ENCODE assay signal across 14 cellular contexts in genomic region chr6:106976270-106976669, GRCh38. TPM values are rescaled to one million over a fixed set of nuclear protein-coding genes. Genes with fewer than 3 reads are reported as not detected.
DNase-seq lines count a peak whose midpoint lies in the region; ATAC-seq and TF ChIP-seq lines count a peak whose summit lies in the region.
"Had no signal": no experiment of that assay in that cellular context is flagged by ENCODE, and none has a peak within 500 bp of the region (broad histone marks: within the 10 kb centered on the region; RNA-seq: fewer than 3 reads in every experiment).

No MANE protein-coding gene starts in this region.

- ATAC-seq in GM23338 (no peak), sciatic nerve (no peak)

- POLR2A ChIA-PET in PC-9 (lab: Charles Lee; ENCODE audit: unreplicated experiment) = interaction anchor here (0.5 to 0.8 kb wide), 2 partner anchors 454 to 491 kb away, joined by 3 to 5 read pairs; no protein-coding TSS in a partner anchor

- H3K9me2 ChIP-seq in GM23338 (ENCODE audit: insufficient read depth) (no peaks in the 10 kb centered on the region), PC-9 (ENCODE audit: insufficient read depth) (no peaks in the 10 kb centered on the region)

- H3K79me2 ChIP-seq in GM23338 (replicated peaks; ENCODE audit: insufficient read depth) (peaks cover 58% of the 10 kb centered on the region), PC-9 (ENCODE audit: low read depth) (peaks cover 20% of the 10 kb centered on the region; the same call in 1 of the 2 replicates)

- H3K36me3 ChIP-seq in GM23338 (ENCODE audit: insufficient read depth) (peaks cover 18% of the 10 kb centered on the region), PC-9 (ENCODE audit: low read depth) (no peaks in the 10 kb centered on the region; the same call in 1 of the 2 replicates)
- H3K36me3 ChIP-seq: thoracic aorta had no signal

- peaks cover 43% of the 10 kb centered on the region for H3K27me3 Mint-ChIP-seq in GM23338 (ENCODE audit: insufficient read depth, low read depth, poor library complexity)
- H3K27me3 Mint-ChIP-seq in glutamatergic neuron (ENCODE audit: unreplicated experiment) = peaks cover 8% of the 10 kb centered on the region
- no peaks in the 10 kb centered on the region for H3K27me3 Mint-ChIP-seq in progenitor cell of endocrine pancreas
- H3K27me3 Mint-ChIP-seq in chondrocyte (ENCODE audit: low read depth) = peaks cover 60% of the 10 kb centered on the region

- intact Hi-C loops in PC-9 (cut with micrococcal nuclease; ENCODE audit: unreplicated experiment) = loop anchor here (5.0 kb wide), 1 partner anchor 614 kb away; the partner anchor contains the start of gene CRYBG1
- intact Hi-C loops in sciatic nerve (cut with DNase I) = no loop called here

- TF ChIP-seq CTCF in GM23338 (conservative IDR thresholded peaks at IDR 0.05; ENCODE audit: low read depth in 2 of 2) (no peak), PC-9 (conservative IDR thresholded peaks at IDR 0.05) (no peak), glutamatergic neuron (IDR thresholded peaks at IDR 0.05; ENCODE audit: partially characterized antibody, unreplicated experiment) (no peak), progenitor cell of endocrine pancreas (IDR thresholded peaks at IDR 0.05; ENCODE audit: unreplicated experiment) (no peak), chondrocyte (IDR thresholded peaks at IDR 0.05) (no peak)

- H3K27ac Mint-ChIP-seq in GM23338 (peak overlapping the region; percentile 97), glutamatergic neuron (ENCODE audit: unreplicated experiment) (peak overlapping the region; percentile 97), progenitor cell of endocrine pancreas (peak overlapping the region; percentile 97), chondrocyte (ENCODE audit: unreplicated experiment) (no peak overlapping the region)

- peaks cover 31% of the 10 kb centered on the region for H3K4me1 Mint-ChIP-seq in GM23338
- peaks cover 4% of the 10 kb centered on the region for H3K4me1 Mint-ChIP-seq in glutamatergic neuron (ENCODE audit: low read depth, unreplicated experiment)
- peaks cover 27% of the 10 kb centered on the region for H3K4me1 Mint-ChIP-seq in progenitor cell of endocrine pancreas (ENCODE audit: low read depth)
- peaks cover 9% of the 10 kb centered on the region for H3K4me1 Mint-ChIP-seq in chondrocyte (ENCODE audit: low read depth)

- H3K27ac ChIP-seq in GM23338 (ENCODE audit: low read depth) = peak overlapping the region; percentile 96
- peak overlapping the region; percentile 71 for H3K27ac ChIP-seq in PC-9
- H3K27ac ChIP-seq: KMS-11, SK-N-MC, thoracic aorta had no signal

- H3K4me1 ChIP-seq in GM23338 (ENCODE audit: insufficient read depth) = peaks cover 30% of the 10 kb centered on the region
- H3K4me1 ChIP-seq in PC-9 (replicated peaks; ENCODE audit: insufficient read depth) = peaks cover 14% of the 10 kb centered on the region

- H3K36me3 Mint-ChIP-seq in GM23338 (ENCODE audit: low read depth) = peaks cover 33% of the 10 kb centered on the region
- H3K36me3 Mint-ChIP-seq in glutamatergic neuron (ENCODE audit: unreplicated experiment) = peaks cover 9% of the 10 kb centered on the region
- peaks cover 22% of the 10 kb centered on the region for H3K36me3 Mint-ChIP-seq in progenitor cell of endocrine pancreas (ENCODE audit: insufficient read depth)
- no peaks in the 10 kb centered on the region for H3K36me3 Mint-ChIP-seq in chondrocyte (ENCODE audit: low read depth)

- H4K20me1 ChIP-seq in GM23338 (replicated peaks; ENCODE audit: insufficient read depth) (peaks cover 22% of the 10 kb centered on the region), PC-9 (ENCODE audit: insufficient read depth) (no peaks in the 10 kb centered on the region)

- CTCF ChIA-PET in PC-9 (lab: Charles Lee) = no interaction called here

- H3K4me3 Mint-ChIP-seq in GM23338 (peak overlapping the region; percentile 85), glutamatergic neuron (ENCODE audit: unreplicated experiment) (peak overlapping the region; percentile 89), progenitor cell of endocrine pancreas (ENCODE audit: low read depth) (peak overlapping the region; percentile 73), chondrocyte (ENCODE audit: unreplicated experiment) (no peak overlapping the region)

- H3F3A ChIP-seq in GM23338 (replicated peaks; ENCODE audit: low read depth) (peaks cover 27% of the 10 kb centered on the region), PC-9 (ENCODE audit: insufficient read depth, low read depth) (peaks cover 7% of the 10 kb centered on the region; the same call in 1 of the 2 replicates)

- H3K9me3 Mint-ChIP-seq in GM23338 (peaks cover 15% of the 10 kb centered on the region; the same call in 2 of the 3 replicates), glutamatergic neuron (ENCODE audit: unreplicated experiment) (peaks cover 19% of the 10 kb centered on the region), progenitor cell of endocrine pancreas (ENCODE audit: low read depth) (no peaks in the 10 kb centered on the region), chondrocyte (ENCODE audit: low read depth) (no peaks in the 10 kb centered on the region)

- H3K4me3 ChIP-seq in GM23338 (peak overlapping the region; percentile 63), PC-9 (peak overlapping the region; percentile 88; the same call in 1 of the 2 replicates)

- H3K9me3 ChIP-seq in PC-9 (ENCODE audit: insufficient read depth, low read depth) = no peaks in the 10 kb centered on the region
- H3K9me3 ChIP-seq: thoracic aorta had no signal

- H3K27me3 ChIP-seq in GM23338 (ENCODE audit: insufficient read depth) (no peaks in the 10 kb centered on the region), PC-9 (ENCODE audit: insufficient read depth, low read depth) (no peaks in the 10 kb centered on the region)

- H2AFZ ChIP-seq in GM23338 (no peak overlapping the region), PC-9 (no peak overlapping the region)

- no TSS peak for BruUV-seq in PC-9 (replicated peaks; lab: Mats Ljungman, UMichigan)

- DNase-seq in GM23338 (ENCODE audit: low spot score) = no peak
- peak; percentile 37 to 91 for DNase-seq in PC-9
- no peak for DNase-seq in glutamatergic neuron
- DNase-seq in progenitor cell of endocrine pancreas (ENCODE audit: low spot score, unreplicated experiment) = no peak
- DNase-seq in NAMALWA (ENCODE audit: low spot score) = no peak
- DNase-seq in sciatic nerve (ENCODE audit: low spot score) = no peak
- no peak for DNase-seq in NCI-H2227 (lab: John Stamatoyannopoulos, UW; ENCODE audit: unreplicated experiment)
- no peak for DNase-seq in chondrocyte (ENCODE audit: low spot score)
- DNase-seq: COR-L47, dermis blood vessel endothelial cell, NCI-H187 treated with DMSO at 0.1 percent for 48 hours had no signal

- H3K4me2 ChIP-seq in GM23338 (peak overlapping the region; percentile 77), PC-9 (peak overlapping the region; percentile 79)
- H3K4me2 ChIP-seq: KMS-11 had no signal

TF ChIP-seq in GM23338, 12 proteins besides CTCF, POLR2A, EP300 and RAD21 (continues in another document):
- TF ChIP-seq JUNB (IDR thresholded peaks at IDR 0.05; ENCODE audit: unreplicated experiment) (no peak), REST (IDR thresholded peaks at IDR 0.05; ENCODE audit: unreplicated experiment) (no peak), NANOG (IDR thresholded peaks at IDR 0.05; ENCODE audit: borderline replicate concordance) (no peak), STAT1 (IDR thresholded peaks at IDR 0.05; ENCODE audit: unreplicated experiment) (no peak)

RNA-seq across cellular contexts. Expression of gene CD24, which starts 1.7 kb away (rescaled TPM):
- total RNA-seq in GM23338 (2014; rRNA removed; shearing (Covaris generic)) = 2,810 and 2,907 TPM in 2 replicates
- 1,325 and 1,373 TPM in 2 replicates for polyA plus RNA-seq in GM23338 (2016; fragmentation: Nextera tagmentation; extraction: Ambion mirVana)
- 93.4 and 145 TPM in 2 replicates for total RNA-seq in PC-9 (2021)
- 782 TPM for total RNA-seq in glutamatergic neuron (ENCODE audit: unreplicated experiment)
- total RNA-seq in progenitor cell of endocrine pancreas = 1,528 and 1,533 TPM in 2 replicates
- total RNA-seq in sciatic nerve = 3.3 TPM
- total RNA-seq in chondrocyte = 1.3 to 2.8 TPM (median 1.8 TPM) in 3 replicates

RNA-seq across cellular contexts. Expression of gene MTRES1, which starts 51.7 kb away (rescaled TPM):
- total RNA-seq in GM23338 (2014; rRNA removed; shearing (Covaris generic)) = 11.1 and 19.0 TPM in 2 replicates
- 51.4 and 51.6 TPM in 2 replicates for polyA plus RNA-seq in GM23338 (2016; fragmentation: Nextera tagmentation; extraction: Ambion mirVana)
- 12.5 and 14.6 TPM in 2 replicates for total RNA-seq in PC-9 (2021)
- 17.0 TPM for total RNA-seq in glutamatergic neuron (ENCODE audit: unreplicated experiment)
- 16.8 and 18.3 TPM in 2 replicates for total RNA-seq in progenitor cell of endocrine pancreas
- total RNA-seq in sciatic nerve = 16.0 TPM
- 15.5 to 19.0 TPM (median 18.9 TPM) in 3 replicates for total RNA-seq in chondrocyte

Comparison
In these comparisons a context has a peak if more than half of its experiments do, and no peak if none do; other contexts are left out.
1. DNase-seq: peak in PC-9 (2 of 2); none in GM23338 (single experiment), glutamatergic neuron (single experiment), progenitor cell of endocrine pancreas (single experiment), NAMALWA (single experiment), sciatic nerve (single experiment), NCI-H2227 (single experiment) and chondrocyte (single experiment).
2. RNA of gene CD24, which starts 1.7 kb away (total RNA-seq): 2,810 to 2,907 TPM in GM23338, 1,528 to 1,533 TPM in progenitor cell of endocrine pancreas, 782 TPM in glutamatergic neuron (single experiment) and 93.4 to 145 TPM in PC-9; 3.3 TPM in sciatic nerve (single experiment) and 1.3 to 2.8 TPM in chondrocyte; every median in the first group is over 10 times any median in the second.